ENCODE assay signal across 1 cellular context in the genomic region with DNA sequence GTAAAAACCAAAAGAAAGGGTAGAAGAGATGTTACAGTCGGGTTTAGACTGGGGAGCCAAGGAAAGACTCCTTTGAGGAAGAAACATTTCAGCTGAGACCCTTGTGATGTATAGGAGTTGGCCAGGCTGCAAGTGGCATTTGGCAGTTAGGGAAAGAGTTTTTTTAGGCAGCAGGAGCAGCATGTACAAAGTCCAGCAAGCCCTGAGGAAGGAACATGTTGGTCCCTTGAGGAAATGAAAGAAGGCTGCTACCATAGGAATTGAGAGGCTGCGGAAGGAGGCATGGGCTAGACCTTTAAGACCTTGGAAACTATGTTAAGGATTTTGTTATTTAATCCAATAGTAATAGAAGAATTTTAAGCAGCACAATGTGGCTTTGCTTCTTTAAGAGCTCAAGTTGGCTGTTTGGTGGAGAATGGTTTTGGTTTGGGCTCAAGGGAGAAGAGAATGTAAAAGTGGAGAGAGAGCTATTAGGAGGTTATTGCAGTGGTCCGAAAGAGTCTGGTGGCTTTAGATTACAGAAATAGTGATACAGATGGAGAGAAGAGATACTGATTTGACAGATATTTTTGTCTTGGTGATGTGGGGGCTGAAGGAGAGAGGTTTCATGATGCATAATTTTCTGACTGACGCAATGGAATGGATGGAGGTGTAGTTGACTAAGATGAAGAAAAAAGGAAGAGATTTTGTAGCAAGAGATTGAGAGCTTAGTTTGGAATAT.
TF ChIP-seq lines count a peak whose summit lies in the region.

No MANE protein-coding gene starts in this region.

TF ChIP-seq in K562, 482 proteins besides CTCF, POLR2A, EP300 and RAD21 (continued from another document and continues in another):
- TF ChIP-seq SAFB2 (IDR thresholded peaks at IDR 0.05; ENCODE audit: borderline replicate concordance, low read depth, low read length, severe bottlenecking): no peak
- peak; percentile 78 for TF ChIP-seq KHSRP (IDR thresholded peaks at IDR 0.05)
- no peak for TF ChIP-seq BHLHE40 (IDR thresholded peaks at IDR 0.05; ENCODE audit: low read length)
- peak; percentile 64 for TF ChIP-seq FOSL1 (tag; conservative IDR thresholded peaks at IDR 0.05)
- no peak for TF ChIP-seq HOXB6 (CRISPR knock-in tag; IDR thresholded peaks at IDR 0.05; ENCODE audit: borderline replicate concordance)
- no peak for TF ChIP-seq ZNF644 (tag; IDR thresholded peaks at IDR 0.05; ENCODE audit: low read depth)
- TF ChIP-seq, protein P1, sequence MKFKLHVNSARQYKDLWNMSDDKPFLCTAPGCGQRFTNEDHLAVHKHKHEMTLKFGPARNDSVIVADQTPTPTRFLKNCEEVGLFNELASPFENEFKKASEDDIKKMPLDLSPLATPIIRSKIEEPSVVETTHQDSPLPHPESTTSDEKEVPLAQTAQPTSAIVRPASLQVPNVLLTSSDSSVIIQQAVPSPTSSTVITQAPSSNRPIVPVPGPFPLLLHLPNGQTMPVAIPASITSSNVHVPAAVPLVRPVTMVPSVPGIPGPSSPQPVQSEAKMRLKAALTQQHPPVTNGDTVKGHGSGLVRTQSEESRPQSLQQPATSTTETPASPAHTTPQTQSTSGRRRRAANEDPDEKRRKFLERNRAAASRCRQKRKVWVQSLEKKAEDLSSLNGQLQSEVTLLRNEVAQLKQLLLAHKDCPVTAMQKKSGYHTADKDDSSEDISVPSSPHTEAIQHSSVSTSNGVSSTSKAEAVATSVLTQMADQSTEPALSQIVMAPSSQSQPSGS (CRISPR knock-in tag; IDR thresholded peaks at IDR 0.05): no peak
- TF ChIP-seq MXI1 (IDR thresholded peaks at IDR 0.05; ENCODE audit: low read depth, low read length): no peak
- TF ChIP-seq, protein P2, sequence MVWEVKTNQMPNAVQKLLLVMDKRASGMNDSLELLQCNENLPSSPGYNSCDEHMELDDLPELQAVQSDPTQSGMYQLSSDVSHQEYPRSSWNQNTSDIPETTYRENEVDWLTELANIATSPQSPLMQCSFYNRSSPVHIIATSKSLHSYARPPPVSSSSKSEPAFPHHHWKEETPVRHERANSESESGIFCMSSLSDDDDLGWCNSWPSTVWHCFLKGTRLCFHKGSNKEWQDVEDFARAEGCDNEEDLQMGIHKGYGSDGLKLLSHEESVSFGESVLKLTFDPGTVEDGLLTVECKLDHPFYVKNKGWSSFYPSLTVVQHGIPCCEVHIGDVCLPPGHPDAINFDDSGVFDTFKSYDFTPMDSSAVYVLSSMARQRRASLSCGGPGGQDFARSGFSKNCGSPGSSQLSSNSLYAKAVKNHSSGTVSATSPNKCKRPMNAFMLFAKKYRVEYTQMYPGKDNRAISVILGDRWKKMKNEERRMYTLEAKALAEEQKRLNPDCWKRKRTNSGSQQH (CRISPR knock-in tag; IDR thresholded peaks at IDR 0.05): 0 out of 2 replicates have a peak, but pooled peaks have one; percentile 56
- TF ChIP-seq ZEB2 (IDR thresholded peaks at IDR 0.05): peak; percentile 90
- no peak for TF ChIP-seq NR1H2 (CRISPR knock-in tag; IDR thresholded peaks at IDR 0.05)
- no peak for TF ChIP-seq NONO (IDR thresholded peaks at IDR 0.05; ENCODE audit: low read depth in 2 of 2, low read length in 1 of 2)
- TF ChIP-seq HMGN3 (IDR thresholded peaks at IDR 0.05; ENCODE audit: borderline replicate concordance, extremely low read depth, insufficient read length, low read depth, low read length): peak; percentile 48
- no peak for TF ChIP-seq ILK (tag; IDR thresholded peaks at IDR 0.05; ENCODE audit: borderline replicate concordance, low read depth)
- no peak for TF ChIP-seq RBM34 (IDR thresholded peaks at IDR 0.05; ENCODE audit: borderline replicate concordance, insufficient read depth, low read length)
- peak; percentile 41; the same call in 1 of the 2 replicates for TF ChIP-seq BCOR (IDR thresholded peaks at IDR 0.05)
- TF ChIP-seq, protein P3, sequence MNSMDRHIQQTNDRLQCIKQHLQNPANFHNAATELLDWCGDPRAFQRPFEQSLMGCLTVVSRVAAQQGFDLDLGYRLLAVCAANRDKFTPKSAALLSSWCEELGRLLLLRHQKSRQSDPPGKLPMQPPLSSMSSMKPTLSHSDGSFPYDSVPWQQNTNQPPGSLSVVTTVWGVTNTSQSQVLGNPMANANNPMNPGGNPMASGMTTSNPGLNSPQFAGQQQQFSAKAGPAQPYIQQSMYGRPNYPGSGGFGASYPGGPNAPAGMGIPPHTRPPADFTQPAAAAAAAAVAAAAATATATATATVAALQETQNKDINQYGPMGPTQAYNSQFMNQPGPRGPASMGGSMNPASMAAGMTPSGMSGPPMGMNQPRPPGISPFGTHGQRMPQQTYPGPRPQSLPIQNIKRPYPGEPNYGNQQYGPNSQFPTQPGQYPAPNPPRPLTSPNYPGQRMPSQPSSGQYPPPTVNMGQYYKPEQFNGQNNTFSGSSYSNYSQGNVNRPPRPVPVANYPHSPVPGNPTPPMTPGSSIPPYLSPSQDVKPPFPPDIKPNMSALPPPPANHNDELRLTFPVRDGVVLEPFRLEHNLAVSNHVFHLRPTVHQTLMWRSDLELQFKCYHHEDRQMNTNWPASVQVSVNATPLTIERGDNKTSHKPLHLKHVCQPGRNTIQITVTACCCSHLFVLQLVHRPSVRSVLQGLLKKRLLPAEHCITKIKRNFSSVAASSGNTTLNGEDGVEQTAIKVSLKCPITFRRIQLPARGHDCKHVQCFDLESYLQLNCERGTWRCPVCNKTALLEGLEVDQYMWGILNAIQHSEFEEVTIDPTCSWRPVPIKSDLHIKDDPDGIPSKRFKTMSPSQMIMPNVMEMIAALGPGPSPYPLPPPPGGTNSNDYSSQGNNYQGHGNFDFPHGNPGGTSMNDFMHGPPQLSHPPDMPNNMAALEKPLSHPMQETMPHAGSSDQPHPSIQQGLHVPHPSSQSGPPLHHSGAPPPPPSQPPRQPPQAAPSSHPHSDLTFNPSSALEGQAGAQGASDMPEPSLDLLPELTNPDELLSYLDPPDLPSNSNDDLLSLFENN (IDR thresholded peaks at IDR 0.05; ENCODE audit: low read depth in 2 of 2, low read length in 2 of 2): peak in 1 of 2 experiments; percentile 79; a peak in 1 of 4 replicates
- TF ChIP-seq, protein P4, sequence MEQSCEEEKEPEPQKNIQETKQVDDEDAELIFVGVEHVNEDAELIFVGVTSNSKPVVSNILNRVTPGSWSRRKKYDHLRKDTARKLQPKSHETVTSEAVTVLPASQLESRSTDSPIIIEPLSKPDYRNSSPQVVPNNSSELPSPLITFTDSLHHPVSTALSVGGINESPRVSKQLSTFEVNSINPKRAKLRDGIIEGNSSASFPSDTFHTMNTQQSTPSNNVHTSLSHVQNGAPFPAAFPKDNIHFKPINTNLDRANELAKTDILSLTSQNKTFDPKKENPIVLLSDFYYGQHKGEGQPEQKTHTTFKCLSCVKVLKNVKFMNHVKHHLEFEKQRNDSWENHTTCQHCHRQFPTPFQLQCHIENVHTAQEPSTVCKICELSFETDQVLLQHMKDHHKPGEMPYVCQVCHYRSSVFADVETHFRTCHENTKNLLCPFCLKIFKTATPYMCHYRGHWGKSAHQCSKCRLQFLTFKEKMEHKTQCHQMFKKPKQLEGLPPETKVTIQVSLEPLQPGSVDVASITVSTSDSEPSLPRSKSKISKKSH (CRISPR knock-in tag; IDR thresholded peaks at IDR 0.05): no peak
- TF ChIP-seq HLTF (IDR thresholded peaks at IDR 0.05): 0 out of 2 replicates have a peak, but pooled peaks have one; percentile 53
- TF ChIP-seq, protein P5, sequence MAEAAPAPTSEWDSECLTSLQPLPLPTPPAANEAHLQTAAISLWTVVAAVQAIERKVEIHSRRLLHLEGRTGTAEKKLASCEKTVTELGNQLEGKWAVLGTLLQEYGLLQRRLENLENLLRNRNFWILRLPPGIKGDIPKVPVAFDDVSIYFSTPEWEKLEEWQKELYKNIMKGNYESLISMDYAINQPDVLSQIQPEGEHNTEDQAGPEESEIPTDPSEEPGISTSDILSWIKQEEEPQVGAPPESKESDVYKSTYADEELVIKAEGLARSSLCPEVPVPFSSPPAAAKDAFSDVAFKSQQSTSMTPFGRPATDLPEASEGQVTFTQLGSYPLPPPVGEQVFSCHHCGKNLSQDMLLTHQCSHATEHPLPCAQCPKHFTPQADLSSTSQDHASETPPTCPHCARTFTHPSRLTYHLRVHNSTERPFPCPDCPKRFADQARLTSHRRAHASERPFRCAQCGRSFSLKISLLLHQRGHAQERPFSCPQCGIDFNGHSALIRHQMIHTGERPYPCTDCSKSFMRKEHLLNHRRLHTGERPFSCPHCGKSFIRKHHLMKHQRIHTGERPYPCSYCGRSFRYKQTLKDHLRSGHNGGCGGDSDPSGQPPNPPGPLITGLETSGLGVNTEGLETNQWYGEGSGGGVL (CRISPR knock-in tag; IDR thresholded peaks at IDR 0.05): no peak
- TF ChIP-seq NR2C2 (CRISPR knock-in tag; IDR thresholded peaks at IDR 0.05): no peak
- no peak for TF ChIP-seq NR2C2 (tag; IDR thresholded peaks at IDR 0.05)
- peak; percentile 76 for TF ChIP-seq NCOA1 (IDR thresholded peaks at IDR 0.05; ENCODE audit: low read depth)
- no peak for TF ChIP-seq ETS2 (tag; IDR thresholded peaks at IDR 0.05; ENCODE audit: borderline replicate concordance, poor library complexity, severe bottlenecking)
- TF ChIP-seq CC2D1A (IDR thresholded peaks at IDR 0.05): peak; percentile 83
- TF ChIP-seq ZNF165 (CRISPR knock-in tag; IDR thresholded peaks at IDR 0.05; ENCODE audit: borderline replicate concordance): no peak
- TF ChIP-seq, protein P6, sequence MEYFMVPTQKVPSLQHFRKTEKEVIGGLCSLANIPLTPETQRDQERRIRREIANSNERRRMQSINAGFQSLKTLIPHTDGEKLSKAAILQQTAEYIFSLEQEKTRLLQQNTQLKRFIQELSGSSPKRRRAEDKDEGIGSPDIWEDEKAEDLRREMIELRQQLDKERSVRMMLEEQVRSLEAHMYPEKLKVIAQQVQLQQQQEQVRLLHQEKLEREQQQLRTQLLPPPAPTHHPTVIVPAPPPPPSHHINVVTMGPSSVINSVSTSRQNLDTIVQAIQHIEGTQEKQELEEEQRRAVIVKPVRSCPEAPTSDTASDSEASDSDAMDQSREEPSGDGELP (CRISPR knock-in tag; IDR thresholded peaks at IDR 0.05; ENCODE audit: borderline replicate concordance): no peak
- no peak for TF ChIP-seq ZNF384 (IDR thresholded peaks at IDR 0.05; ENCODE audit: low read depth, low read length)
- TF ChIP-seq GTF2A2 (tag; IDR thresholded peaks at IDR 0.05): no peak
- no peak for TF ChIP-seq MCM2 (IDR thresholded peaks at IDR 0.05; ENCODE audit: low read depth)
- TF ChIP-seq POU5F1 (IDR thresholded peaks at IDR 0.05; ENCODE audit: borderline replicate concordance, low read depth, low read length, partially characterized antibody): no peak
- TF ChIP-seq ZNF444 (CRISPR knock-in tag; IDR thresholded peaks at IDR 0.05): no peak
- TF ChIP-seq, protein P7, sequence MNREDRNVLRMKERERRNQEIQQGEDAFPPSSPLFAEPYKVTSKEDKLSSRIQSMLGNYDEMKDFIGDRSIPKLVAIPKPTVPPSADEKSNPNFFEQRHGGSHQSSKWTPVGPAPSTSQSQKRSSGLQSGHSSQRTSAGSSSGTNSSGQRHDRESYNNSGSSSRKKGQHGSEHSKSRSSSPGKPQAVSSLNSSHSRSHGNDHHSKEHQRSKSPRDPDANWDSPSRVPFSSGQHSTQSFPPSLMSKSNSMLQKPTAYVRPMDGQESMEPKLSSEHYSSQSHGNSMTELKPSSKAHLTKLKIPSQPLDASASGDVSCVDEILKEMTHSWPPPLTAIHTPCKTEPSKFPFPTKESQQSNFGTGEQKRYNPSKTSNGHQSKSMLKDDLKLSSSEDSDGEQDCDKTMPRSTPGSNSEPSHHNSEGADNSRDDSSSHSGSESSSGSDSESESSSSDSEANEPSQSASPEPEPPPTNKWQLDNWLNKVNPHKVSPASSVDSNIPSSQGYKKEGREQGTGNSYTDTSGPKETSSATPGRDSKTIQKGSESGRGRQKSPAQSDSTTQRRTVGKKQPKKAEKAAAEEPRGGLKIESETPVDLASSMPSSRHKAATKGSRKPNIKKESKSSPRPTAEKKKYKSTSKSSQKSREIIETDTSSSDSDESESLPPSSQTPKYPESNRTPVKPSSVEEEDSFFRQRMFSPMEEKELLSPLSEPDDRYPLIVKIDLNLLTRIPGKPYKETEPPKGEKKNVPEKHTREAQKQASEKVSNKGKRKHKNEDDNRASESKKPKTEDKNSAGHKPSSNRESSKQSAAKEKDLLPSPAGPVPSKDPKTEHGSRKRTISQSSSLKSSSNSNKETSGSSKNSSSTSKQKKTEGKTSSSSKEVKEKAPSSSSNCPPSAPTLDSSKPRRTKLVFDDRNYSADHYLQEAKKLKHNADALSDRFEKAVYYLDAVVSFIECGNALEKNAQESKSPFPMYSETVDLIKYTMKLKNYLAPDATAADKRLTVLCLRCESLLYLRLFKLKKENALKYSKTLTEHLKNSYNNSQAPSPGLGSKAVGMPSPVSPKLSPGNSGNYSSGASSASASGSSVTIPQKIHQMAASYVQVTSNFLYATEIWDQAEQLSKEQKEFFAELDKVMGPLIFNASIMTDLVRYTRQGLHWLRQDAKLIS (CRISPR knock-in tag; IDR thresholded peaks at IDR 0.05): no peak
- TF ChIP-seq NFATC3 (IDR thresholded peaks at IDR 0.05): no peak
- peak in 1 of 2 experiments; percentile 93; a peak in 2 of 4 replicates for TF ChIP-seq RCOR1 (IDR thresholded peaks at IDR 0.05; ENCODE audit: borderline replicate concordance in 1 of 2, low read depth in 2 of 2, low read length in 2 of 2)
- TF ChIP-seq ZNF436 (CRISPR knock-in tag; IDR thresholded peaks at IDR 0.05): no peak
- no peak for TF ChIP-seq HSF4 (CRISPR knock-in tag; IDR thresholded peaks at IDR 0.05; ENCODE audit: borderline replicate concordance)
- no peak for TF ChIP-seq WHSC1 (IDR thresholded peaks at IDR 0.05; ENCODE audit: low read length)
- peak in 1 of 2 experiments; percentile 88; a peak in 2 of 4 replicates for TF ChIP-seq TBL1XR1 (IDR thresholded peaks at IDR 0.05; ENCODE audit: low read length in 2 of 2)
- TF ChIP-seq, protein P8, sequence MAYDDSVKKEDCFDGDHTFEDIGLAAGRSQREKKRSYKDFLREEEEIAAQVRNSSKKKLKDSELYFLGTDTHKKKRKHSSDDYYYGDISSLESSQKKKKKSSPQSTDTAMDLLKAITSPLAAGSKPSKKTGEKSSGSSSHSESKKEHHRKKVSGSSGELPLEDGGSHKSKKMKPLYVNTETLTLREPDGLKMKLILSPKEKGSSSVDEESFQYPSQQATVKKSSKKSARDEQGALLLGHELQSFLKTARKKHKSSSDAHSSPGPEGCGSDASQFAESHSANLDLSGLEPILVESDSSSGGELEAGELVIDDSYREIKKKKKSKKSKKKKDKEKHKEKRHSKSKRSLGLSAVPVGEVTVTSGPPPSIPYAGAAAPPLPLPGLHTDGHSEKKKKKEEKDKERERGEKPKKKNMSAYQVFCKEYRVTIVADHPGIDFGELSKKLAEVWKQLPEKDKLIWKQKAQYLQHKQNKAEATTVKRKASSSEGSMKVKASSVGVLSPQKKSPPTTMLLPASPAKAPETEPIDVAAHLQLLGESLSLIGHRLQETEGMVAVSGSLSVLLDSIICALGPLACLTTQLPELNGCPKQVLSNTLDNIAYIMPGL (CRISPR knock-in tag; IDR thresholded peaks at IDR 0.05): no peak
- TF ChIP-seq NR2F6 (CRISPR knock-in tag; IDR thresholded peaks at IDR 0.05): no peak
- TF ChIP-seq PHF8 (IDR thresholded peaks at IDR 0.05; ENCODE audit: borderline replicate concordance, low read length): no peak
- no peak for TF ChIP-seq XRCC5 (IDR thresholded peaks at IDR 0.05; ENCODE audit: low read depth, low read length)
- peak; percentile 72; the same call in 1 of the 2 replicates for TF ChIP-seq KLF16 (IDR thresholded peaks at IDR 0.05)
- TF ChIP-seq MEF2D (tag; conservative IDR thresholded peaks at IDR 0.05; ENCODE audit: low read depth): peak; percentile 94
- no peak for TF ChIP-seq FIP1L1 (IDR thresholded peaks at IDR 0.05; ENCODE audit: low read depth, low read length, poor library complexity, severe bottlenecking)
- TF ChIP-seq TBP (optimal IDR thresholded peaks at IDR 0.05; ENCODE audit: low read depth, low read length): no peak
- TF ChIP-seq CBX3 (IDR thresholded peaks at IDR 0.05; ENCODE audit: borderline replicate concordance in 1 of 2, low read length in 2 of 2): no peak
- no peak for TF ChIP-seq SRSF7 (optimal IDR thresholded peaks at IDR 0.05; ENCODE audit: low read depth, low read length)
